15 cellular contexts compared by ENCODE assay signal in genomic region chr2:26456701-26457224, GRCh38. TPM values are rescaled to one million over a fixed set of nuclear protein-coding genes. Genes with fewer than 3 reads are reported as not detected.
DNase-seq lines count a peak whose midpoint lies in the region; ATAC-seq, FAIRE-seq and TF ChIP-seq lines count a peak whose summit lies in the region.
"Had no signal": no experiment of that assay in that cellular context is flagged by ENCODE, and none has a peak within 500 bp of the region (broad histone marks: within the 10 kb centered on the region; RNA-seq: fewer than 3 reads in every experiment).

No MANE protein-coding gene starts in this region.

- no peaks in the 10 kb centered on the region for H3K9me3 ChIP-seq in colonic mucosa
- H3K9me3 ChIP-seq in pancreas = no peaks in the 10 kb centered on the region
- H3K9me3 ChIP-seq: BE2C, upper lobe of right lung had no signal

- 89 to 94% methylated on average over 5 of the region's 5 CpGs for WGBS in pancreas, 2 donors

- CTCF ChIA-PET in Calu3 (lab: Charles Lee) = interaction anchor here (1.0 to 1.1 kb wide), 2 partner anchors 13 to 39 kb away, joined by 3 read pairs; no protein-coding TSS in a partner anchor

- H3K27ac ChIP-seq in colonic mucosa (no peak overlapping the region), pancreas (no peak overlapping the region)
- H3K27ac ChIP-seq: upper lobe of right lung had no signal

- FAIRE-seq in pancreas (lab: Jason Lieb, UNC) = no peak
- FAIRE-seq: TTC549 had no signal

- no peaks in the 10 kb centered on the region for H3K4me1 ChIP-seq in colonic mucosa
- H3K4me1 ChIP-seq in pancreas = no peaks in the 10 kb centered on the region
- H3K4me1 ChIP-seq: BE2C had no signal

- H3K4me3 ChIP-seq in colonic mucosa (no peak overlapping the region), pancreas (no peak overlapping the region)
- H3K4me3 ChIP-seq: upper lobe of right lung had no signal

- H3K4me3 Mint-ChIP-seq in Calu3 (ENCODE audit: low read depth, unreplicated experiment) = peak overlapping the region; percentile 22

- no TSS peak for BruUV-seq in Calu3 (replicated peaks; lab: Mats Ljungman, UMichigan)

- no peaks in the 10 kb centered on the region for H3K36me3 Mint-ChIP-seq in Calu3 (ENCODE audit: insufficient read depth, unreplicated experiment)

- H3K27me3 Mint-ChIP-seq in Calu3 (ENCODE audit: unreplicated experiment) = no peaks in the 10 kb centered on the region

- no peak overlapping the region for H3K9ac ChIP-seq in colonic mucosa (ENCODE audit: low read depth in 2 of 2, low read length in 2 of 2)

- no peaks in the 10 kb centered on the region for H3K27me3 ChIP-seq in colonic mucosa
- H3K27me3 ChIP-seq in pancreas = no peaks in the 10 kb centered on the region
- H3K27me3 ChIP-seq: BE2C, upper lobe of right lung had no signal

- peak; percentile 48 to 71 (median 55) for ATAC-seq in pancreas
- no peak for ATAC-seq in HG03196 (IDR thresholded peaks at IDR 0.05; ENCODE audit: unreplicated experiment)
- no peak for ATAC-seq in Right ventricle myocardium inferior

- H3K4me1 Mint-ChIP-seq in Calu3 (ENCODE audit: low read depth, unreplicated experiment) = peaks cover 29% of the 10 kb centered on the region

- intact Hi-C loops in Calu3 (cut with micrococcal nuclease; ENCODE audit: unreplicated experiment) (no loop called here), colonic mucosa (cut with DNase I) (no loop called here), pancreas (cut with DNase I) (no loop called here), Right ventricle myocardium inferior (cut with DNase I) (no loop called here)

- TF ChIP-seq CTCF in Calu3 (IDR thresholded peaks at IDR 0.05; ENCODE audit: unreplicated experiment) = no peak
- no peak for TF ChIP-seq CTCF in colonic mucosa (IDR thresholded peaks at IDR 0.05)
- TF ChIP-seq CTCF in pancreas (IDR thresholded peaks at IDR 0.05) = no peak
- TF ChIP-seq CTCF in GM13977 (IDR thresholded peaks at IDR 0.05; ENCODE audit: extremely low read depth, insufficient read depth, missing control alignments) = no peak

- H3K9me3 Mint-ChIP-seq in Calu3 (ENCODE audit: low read depth, unreplicated experiment) = no peaks in the 10 kb centered on the region

- H3K36me3 ChIP-seq in colonic mucosa (no peaks in the 10 kb centered on the region), pancreas (no peaks in the 10 kb centered on the region)
- H3K36me3 ChIP-seq: BE2C, upper lobe of right lung had no signal

- in situ Hi-C loops in GM13977 (cut with MboI; ENCODE audit: low pct_unique_long_range_greater_than_20kb, low sequenced_read_pairs, unreplicated experiment) = loop anchor here (25.0 kb wide), 1 partner anchor 494 kb away; no protein-coding TSS in a partner anchor

- DNase-seq in Calu3 (peak; percentile 73), LoVo (ENCODE audit: low spot score) (peak; percentile 55), colonic mucosa (peak; percentile 30), pancreas (peak in 1 of 6 donors; percentile 43), AML-193 (lab: John Stamatoyannopoulos, UW) (no peak), GM13977 (ENCODE audit: low spot score) (no peak), Right ventricle myocardium inferior (ENCODE audit: missing footprints) (no peak)
- DNase-seq: activated CD8-positive, alpha-beta memory T cell treated with anti-CD3 and anti-CD28 coated beads for 24 hours; activated naive CD4-positive, alpha-beta T cell treated with Interleukin-2 at 50 U/mL for 16 hours; BE2C; NCI-H2029; NCI-H82; upper lobe of right lung had no signal

- peak overlapping the region; percentile 56 for H3K27ac Mint-ChIP-seq in Calu3 (ENCODE audit: unreplicated experiment)

RNA-seq across cellular contexts. Expression of gene OTOF, which starts 21.2 kb away (rescaled TPM):
- total RNA-seq in Calu3 (2022) (not detected in 2 replicates), colonic mucosa (not detected), pancreas (under 1 TPM in 5 of 6 donors, not detected in 1; 0.09 to 0.26 (median 0.12) TPM), Right ventricle myocardium inferior (0.08 TPM)
- polyA plus RNA-seq in pancreas = under 1 TPM; 0.07 to 0.19 TPM

RNA-seq across cellular contexts. Expression of gene DRC1, which starts 55.0 kb away (rescaled TPM):
- total RNA-seq in Calu3 (2022) = not detected in 2 replicates
- total RNA-seq in colonic mucosa = not detected
- not detected for total RNA-seq in pancreas
- under 1 TPM; 0.19 to 0.54 TPM for polyA plus RNA-seq in pancreas
- 0.30 TPM for total RNA-seq in Right ventricle myocardium inferior
- total RNA-seq: upper lobe of right lung had no signal

Comparison
In these comparisons a context has a peak if more than half of its experiments do, and no peak if none do; other contexts are left out.
1. DNase-seq: peak in Calu3 (single experiment), LoVo (single experiment) and colonic mucosa (single experiment); none in AML-193 (0 of 2), GM13977 (single experiment) and Right ventricle myocardium inferior (single experiment).
2. ATAC-seq: peak in pancreas (4 of 4); none in HG03196 (single experiment) and Right ventricle myocardium inferior (single experiment).